In the genomic region with DNA sequence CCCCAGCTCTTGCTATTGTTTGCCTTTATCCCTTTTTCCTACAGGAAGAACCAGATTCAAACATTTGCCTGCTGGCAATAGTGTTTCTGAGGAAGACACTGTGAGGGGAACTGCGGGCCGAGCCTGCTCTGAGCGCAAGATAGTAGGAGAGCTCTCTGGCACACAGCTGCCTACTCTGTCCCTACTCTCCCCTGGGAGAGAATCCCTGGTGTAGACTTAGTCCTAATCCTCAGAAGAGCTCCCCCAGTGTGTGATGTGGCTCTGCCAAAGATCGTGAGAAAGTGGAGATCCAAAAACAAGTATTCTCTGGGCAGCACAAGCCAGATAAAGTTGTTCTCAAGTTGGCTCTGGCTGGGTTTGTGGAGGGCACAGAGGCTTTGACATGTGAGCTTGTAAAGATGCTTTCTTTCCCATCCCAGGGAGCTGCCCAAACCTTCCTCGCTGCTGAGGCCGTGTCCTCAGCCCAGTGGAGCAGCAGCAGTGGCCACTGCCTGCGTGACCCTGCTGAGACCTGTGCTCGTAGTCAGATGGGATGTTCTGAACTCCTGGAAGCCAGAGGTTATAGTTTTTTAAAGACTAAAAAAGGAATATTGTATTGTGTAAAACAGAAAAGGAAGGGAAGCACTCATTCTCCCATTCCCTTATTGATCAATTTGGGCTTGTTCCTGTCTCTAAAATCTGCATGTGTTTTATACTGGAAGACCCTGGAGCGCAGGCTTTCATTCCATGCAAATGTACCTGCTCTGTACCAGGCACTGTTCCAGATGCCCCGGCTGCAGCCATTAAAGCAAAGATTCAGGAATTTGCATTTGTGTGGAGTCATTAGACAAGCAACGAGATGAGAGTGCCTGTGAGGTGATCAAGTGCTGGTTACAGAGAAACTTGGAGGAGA, we compare ENCODE assay signal across 1 cellular context.
A peak's percentile ranks its signal among the peaks of the same experiment; 100 is the strongest.
TF ChIP-seq lines count a peak whose summit lies in the region.

No MANE protein-coding gene starts in this region.

TF ChIP-seq in WTC11, 78 proteins besides CTCF, POLR2A, EP300 and RAD21 (continued from another document):
- TF ChIP-seq ZNF396 (CRISPR knock-in tag; IDR thresholded peaks at IDR 0.05; ENCODE audit: borderline replicate concordance) (0 out of 2 replicates have a peak, but pooled peaks have one; percentile 48), KAT7 (CRISPR knock-in tag; IDR thresholded peaks at IDR 0.05; ENCODE audit: borderline replicate concordance) (0 out of 2 replicates have a peak, but pooled peaks have one; percentile 52), ATF3 (CRISPR knock-in tag; conservative IDR thresholded peaks at IDR 0.05) (no peak)
- TF ChIP-seq, protein P1, sequence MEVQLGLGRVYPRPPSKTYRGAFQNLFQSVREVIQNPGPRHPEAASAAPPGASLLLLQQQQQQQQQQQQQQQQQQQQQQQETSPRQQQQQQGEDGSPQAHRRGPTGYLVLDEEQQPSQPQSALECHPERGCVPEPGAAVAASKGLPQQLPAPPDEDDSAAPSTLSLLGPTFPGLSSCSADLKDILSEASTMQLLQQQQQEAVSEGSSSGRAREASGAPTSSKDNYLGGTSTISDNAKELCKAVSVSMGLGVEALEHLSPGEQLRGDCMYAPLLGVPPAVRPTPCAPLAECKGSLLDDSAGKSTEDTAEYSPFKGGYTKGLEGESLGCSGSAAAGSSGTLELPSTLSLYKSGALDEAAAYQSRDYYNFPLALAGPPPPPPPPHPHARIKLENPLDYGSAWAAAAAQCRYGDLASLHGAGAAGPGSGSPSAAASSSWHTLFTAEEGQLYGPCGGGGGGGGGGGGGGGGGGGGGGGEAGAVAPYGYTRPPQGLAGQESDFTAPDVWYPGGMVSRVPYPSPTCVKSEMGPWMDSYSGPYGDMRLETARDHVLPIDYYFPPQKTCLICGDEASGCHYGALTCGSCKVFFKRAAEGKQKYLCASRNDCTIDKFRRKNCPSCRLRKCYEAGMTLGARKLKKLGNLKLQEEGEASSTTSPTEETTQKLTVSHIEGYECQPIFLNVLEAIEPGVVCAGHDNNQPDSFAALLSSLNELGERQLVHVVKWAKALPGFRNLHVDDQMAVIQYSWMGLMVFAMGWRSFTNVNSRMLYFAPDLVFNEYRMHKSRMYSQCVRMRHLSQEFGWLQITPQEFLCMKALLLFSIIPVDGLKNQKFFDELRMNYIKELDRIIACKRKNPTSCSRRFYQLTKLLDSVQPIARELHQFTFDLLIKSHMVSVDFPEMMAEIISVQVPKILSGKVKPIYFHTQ (CRISPR knock-in tag; IDR thresholded peaks at IDR 0.05) = no peak
